Comparison of ENCODE assay signal across 21 cellular contexts in genomic region chr16:57761957-57762356, GRCh38. TPM values are rescaled to one million over a fixed set of nuclear protein-coding genes. Genes with fewer than 3 reads are reported as not detected.
"Had no signal": no experiment of that assay in that cellular context is flagged by ENCODE, and none has a peak within 500 bp of the region (broad histone marks: within the 10 kb centered on the region; RNA-seq: fewer than 3 reads in every experiment).

No MANE protein-coding gene starts in this region.

- H3K27me3 Mint-ChIP-seq: activated CD4-positive, alpha-beta memory T cell treated with anti-CD3 and anti-CD28 coated beads, Interleukin-2, amount 10 ng/mL, durations not matched to agents 7 days and 5 days; activated CD4-positive, alpha-beta T cell treated with anti-CD3 and anti-CD28 coated beads, Interleukin-2, amount 10 ng/mL, durations not matched to agents 24 days and 14 days; activated naive CD4-positive, alpha-beta T cell treated with anti-CD3 and anti-CD28 coated beads, Interleukin-2, amount 50 U/mL, for 24 hours; brain; stimulated activated naive CD8-positive, alpha-beta T cell treated with anti-CD3 and anti-CD28 coated beads, Interleukin-15, Interleukin-2, amounts not matched to agents 100 ng/mL and 50 ng/mL, for 24 hours had no signal

- H3K27ac ChIP-seq: tibial artery, VCaP had no signal

- H3K4me3 Mint-ChIP-seq: activated CD4-positive, alpha-beta memory T cell treated with anti-CD3 and anti-CD28 coated beads, Interleukin-2, amount 10 ng/mL, durations not matched to agents 7 days and 5 days; activated CD4-positive, alpha-beta T cell treated with anti-CD3 and anti-CD28 coated beads, Interleukin-2, amount 10 ng/mL, durations not matched to agents 24 days and 14 days; activated naive CD4-positive, alpha-beta T cell treated with anti-CD3 and anti-CD28 coated beads, Interleukin-2, amount 50 U/mL, for 24 hours; brain; nephron progenitor cell; stimulated activated naive CD8-positive, alpha-beta T cell treated with anti-CD3 and anti-CD28 coated beads, Interleukin-15, Interleukin-2, amounts not matched to agents 100 ng/mL and 50 ng/mL, for 24 hours had no signal

- H3K4me3 ChIP-seq: tibial artery had no signal

- FAIRE-seq: endothelial cell of umbilical vein had no signal

- H3K27me3 ChIP-seq: tibial artery had no signal

- H3K9me3 Mint-ChIP-seq: activated CD4-positive, alpha-beta memory T cell treated with anti-CD3 and anti-CD28 coated beads, Interleukin-2, amount 10 ng/mL, durations not matched to agents 7 days and 5 days; activated CD4-positive, alpha-beta T cell treated with anti-CD3 and anti-CD28 coated beads, Interleukin-2, amount 10 ng/mL, durations not matched to agents 24 days and 14 days; activated naive CD4-positive, alpha-beta T cell treated with anti-CD3 and anti-CD28 coated beads, Interleukin-2, amount 50 U/mL, for 24 hours; brain; nephron progenitor cell; stimulated activated naive CD8-positive, alpha-beta T cell treated with anti-CD3 and anti-CD28 coated beads, Interleukin-15, Interleukin-2, amounts not matched to agents 100 ng/mL and 50 ng/mL, for 24 hours had no signal

- H3K36me3 Mint-ChIP-seq: activated naive CD4-positive, alpha-beta T cell treated with anti-CD3 and anti-CD28 coated beads, Interleukin-2, amount 50 U/mL, for 24 hours had no signal

- H3K9me3 ChIP-seq: tibial artery had no signal

- DNase-seq: activated CD4-positive, alpha-beta memory T cell treated with anti-CD3 and anti-CD28 coated beads, Interleukin-2, amount 10 ng/mL, durations not matched to agents 7 days and 5 days; activated CD4-positive, alpha-beta T cell treated with anti-CD3 and anti-CD28 coated beads, Interleukin-2, amount 10 ng/mL, durations not matched to agents 24 days and 14 days; activated gamma-delta T cell treated with Interleukin-2 at 50 U/mL for 16 hours; anterior cingulate cortex; dermis blood vessel endothelial cell; effector CD8-positive, alpha-beta T cell; foreskin melanocyte; left ventricle myocardium superior; nephron progenitor cell; retina; stimulated activated CD4-positive, alpha-beta T cell treated with anti-CD3 and anti-CD28 coated beads, Interleukin-4, amount 100 ng/mL, for 24 hours; substantia nigra; tibial artery had no signal

- H3K27ac Mint-ChIP-seq: activated CD4-positive, alpha-beta memory T cell treated with anti-CD3 and anti-CD28 coated beads, Interleukin-2, amount 10 ng/mL, durations not matched to agents 7 days and 5 days; activated CD4-positive, alpha-beta T cell treated with anti-CD3 and anti-CD28 coated beads, Interleukin-2, amount 10 ng/mL, durations not matched to agents 24 days and 14 days had no signal

- H3K4me1 Mint-ChIP-seq: activated CD4-positive, alpha-beta memory T cell treated with anti-CD3 and anti-CD28 coated beads, Interleukin-2, amount 10 ng/mL, durations not matched to agents 7 days and 5 days; activated naive CD4-positive, alpha-beta T cell treated with anti-CD3 and anti-CD28 coated beads, Interleukin-2, amount 50 U/mL, for 24 hours had no signal

- ATAC-seq: activated CD4-positive, CD25-positive, alpha-beta regulatory T cell treated with anti-CD3 and anti-CD28 coated beads, Interleukin-2, amount 50 U/mL, for 24 hours; esophagus mucosa; left ventricle myocardium superior had no signal

RNA-seq across cellular contexts. Expression of gene KIFC3, which starts 40.3 kb away (rescaled TPM):
- total RNA-seq: activated CD4-positive, alpha-beta memory T cell treated with anti-CD3 and anti-CD28 coated beads, Interleukin-2, amount 10 ng/mL, durations not matched to agents 7 days and 5 days; T-helper 2 cell treated with Interferon-gamma antibody and Interleukin-4, amounts not matched to agents 100 ng/mL and 5 ng/mL, for 36 hours had no signal
